ENCODE assay signal across 14 cellular contexts in the genomic region with DNA sequence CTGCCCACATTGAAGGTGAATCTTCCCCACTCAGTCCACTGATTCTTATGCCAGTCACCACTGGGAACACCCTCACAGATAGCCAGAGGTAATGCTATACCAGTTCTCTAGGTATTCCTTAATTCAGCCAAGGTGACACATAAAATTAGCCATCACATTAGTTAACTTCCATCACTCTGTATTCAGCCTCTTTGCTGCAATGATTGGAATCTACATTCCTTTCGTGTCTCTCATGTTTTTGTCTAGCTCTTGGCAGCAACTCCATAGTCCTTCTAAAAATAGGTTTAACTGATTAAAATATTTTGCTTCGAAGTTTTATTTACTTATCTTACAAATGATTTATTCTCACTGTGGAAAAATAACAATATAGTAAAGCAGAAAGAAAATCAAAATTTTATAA. TPM values are rescaled to one million over a fixed set of nuclear protein-coding genes. Genes with fewer than 3 reads are reported as not detected.
DNase-seq lines count a peak whose midpoint lies in the region; ATAC-seq and TF ChIP-seq lines count a peak whose summit lies in the region.
"Had no signal": no experiment of that assay in that cellular context is flagged by ENCODE, and none has a peak within 500 bp of the region (broad histone marks: within the 10 kb centered on the region; RNA-seq: fewer than 3 reads in every experiment).

No MANE protein-coding gene starts in this region.

- ATAC-seq in body of pancreas, result peak; percentile 59
- ATAC-seq in right cardiac atrium, result peak; percentile 14 to 65
- ATAC-seq in upper lobe of right lung, result peak; percentile 54
- ATAC-seq in HG03460 (IDR thresholded peaks at IDR 0.05; ENCODE audit: unreplicated experiment), result no peak
- ATAC-seq: naive thymus-derived CD4-positive, alpha-beta T cell had no signal

- no peak overlapping the region for H3K27ac ChIP-seq in mammary epithelial cell (ENCODE audit: insufficient read depth, low read depth, low read length)
- H3K27ac ChIP-seq in body of pancreas, result peak overlapping the region in 2 of 4 donors; percentile 38
- peak overlapping the region; percentile 56 for H3K27ac ChIP-seq in right cardiac atrium (ENCODE audit: low read length)
- H3K27ac ChIP-seq in upper lobe of right lung, result no peak overlapping the region
- H3K27ac ChIP-seq: 22Rv1 had no signal

- in situ Hi-C loops in mammary epithelial cell (cut with MboI; ENCODE audit: low sequenced_read_pairs in 2 of 2), result no loop called here

- intact Hi-C loops in mammary epithelial cell (cut with micrococcal nuclease) (no loop called here), MCF 10A (cut with micrococcal nuclease) (no loop called here), body of pancreas (cut with DNase I) (no loop called here), right cardiac atrium (cut with DNase I) (no loop called here), upper lobe of right lung (cut with DNase I) (no loop called here)

- no peaks in the 10 kb centered on the region for H3K9me3 Mint-ChIP-seq in MCF 10A (ENCODE audit: unreplicated experiment)
- H3K9me3 Mint-ChIP-seq: activated CD4-positive, alpha-beta memory T cell treated with anti-CD3 and anti-CD28 coated beads, Interleukin-2, amount 10 ng/mL, durations not matched to agents 7 days and 5 days had no signal

- H3K27me3 Mint-ChIP-seq in MCF 10A (ENCODE audit: insufficient read depth, unreplicated experiment), result peaks cover 20% of the 10 kb centered on the region

- CTCF ChIA-PET in mammary epithelial cell (lab: Charles Lee; ENCODE audit: low non-redundant PET) (no interaction called here), MCF 10A (lab: Yijun Ruan, JAX) (interaction anchor here (0.8 to 1.7 kb wide), 2 partner anchors 49 to 65 kb away, joined by 3 to 4 read pairs; no protein-coding TSS in a partner anchor)

- H3K4me3 Mint-ChIP-seq in MCF 10A (ENCODE audit: unreplicated experiment), result no peak overlapping the region
- H3K4me3 Mint-ChIP-seq: activated CD4-positive, alpha-beta memory T cell treated with anti-CD3 and anti-CD28 coated beads, Interleukin-2, amount 10 ng/mL, durations not matched to agents 7 days and 5 days; naive thymus-derived CD4-positive, alpha-beta T cell had no signal

- no peak overlapping the region for H2AFZ ChIP-seq in mammary epithelial cell (ENCODE audit: low read depth, low read length)

- H3K79me2 ChIP-seq in mammary epithelial cell (ENCODE audit: insufficient read depth, low read length), result no peaks in the 10 kb centered on the region

- H3K4me3 ChIP-seq in mammary epithelial cell (replicated peaks in 1 of 3; ENCODE audit: insufficient read depth in 1 of 3, low read depth in 2 of 3, low read length in 3 of 3) (no peak overlapping the region), body of pancreas (no peak overlapping the region), right cardiac atrium (ENCODE audit: low read length) (no peak overlapping the region), upper lobe of right lung (no peak overlapping the region)

- no peak overlapping the region for H3K9ac ChIP-seq in mammary epithelial cell (ENCODE audit: insufficient read depth, low read length)

- H3K27me3 ChIP-seq in mammary epithelial cell (ENCODE audit: insufficient read depth, low read length) (no peaks in the 10 kb centered on the region), body of pancreas (no peaks in the 10 kb centered on the region), right cardiac atrium (ENCODE audit: control insufficient read depth, insufficient read depth) (no peaks in the 10 kb centered on the region), upper lobe of right lung (no peaks in the 10 kb centered on the region)

- dilution Hi-C loops in mammary epithelial cell (cut with HindIII; ENCODE audit: low sequenced_read_pairs), result no loop called here

- no peaks in the 10 kb centered on the region for H3K36me3 Mint-ChIP-seq in MCF 10A (ENCODE audit: insufficient read depth, unreplicated experiment)
- H3K36me3 Mint-ChIP-seq: naive thymus-derived CD4-positive, alpha-beta T cell had no signal

- H3K9me3 ChIP-seq in mammary epithelial cell (replicated peaks; ENCODE audit: insufficient read depth, low read length) (no peaks in the 10 kb centered on the region), body of pancreas (no peaks in the 10 kb centered on the region), right cardiac atrium (ENCODE audit: control insufficient read depth, low read length) (no peaks in the 10 kb centered on the region), upper lobe of right lung (no peaks in the 10 kb centered on the region)

- no peaks in the 10 kb centered on the region for H3K36me3 ChIP-seq in mammary epithelial cell (ENCODE audit: insufficient read depth, low read length)
- H3K36me3 ChIP-seq in body of pancreas (replicated peaks in 1 of 2; ENCODE audit: insufficient read depth in 1 of 2, low read depth in 2 of 2), result no peaks in the 10 kb centered on the region
- no peaks in the 10 kb centered on the region for H3K36me3 ChIP-seq in upper lobe of right lung

- DNase-seq in mammary epithelial cell, result peak; percentile 12
- no peak for DNase-seq in MCF 10A (ENCODE audit: unreplicated experiment)
- DNase-seq in body of pancreas, result no peak
- no peak for DNase-seq in right cardiac atrium
- no peak for DNase-seq in upper lobe of right lung
- DNase-seq in epidermal melanocyte (ENCODE audit: insufficient read length, low spot score), result no peak
- DNase-seq in NCI-H82 (lab: John Stamatoyannopoulos, UW), result no peak
- DNase-seq: activated CD4-positive, alpha-beta memory T cell treated with anti-CD3 and anti-CD28 coated beads, Interleukin-2, amount 10 ng/mL, durations not matched to agents 7 days and 5 days; amygdala; naive thymus-derived CD4-positive, alpha-beta T cell; NCI-H2107; stimulated activated CD4-positive, alpha-beta T cell treated with anti-CD3 and anti-CD28 coated beads, Interleukin-4, amount 100 ng/mL, for 1 hour had no signal

- H3K4me1 ChIP-seq in mammary epithelial cell (ENCODE audit: insufficient read depth, low read length) (no peaks in the 10 kb centered on the region), body of pancreas (peaks cover 6% of the 10 kb centered on the region), right cardiac atrium (ENCODE audit: control insufficient read depth, insufficient read depth, low read length) (peaks cover 4% of the 10 kb centered on the region), upper lobe of right lung (peaks cover 10% of the 10 kb centered on the region)

- TF ChIP-seq CTCF in mammary epithelial cell (conservative IDR thresholded peaks at IDR 0.05 in 1 of 2, IDR thresholded peaks at IDR 0.05 in 1 of 2; ENCODE audit: extremely low read depth in 1 of 2, insufficient read depth in 1 of 2, low read depth in 1 of 2, low read length in 2 of 2), result no peak
- no peak for TF ChIP-seq CTCF in MCF 10A (IDR thresholded peaks at IDR 0.05; ENCODE audit: unreplicated experiment)
- TF ChIP-seq CTCF in body of pancreas (IDR thresholded peaks at IDR 0.05), result no peak
- no peak for TF ChIP-seq CTCF in upper lobe of right lung (IDR thresholded peaks at IDR 0.05)

- no peak overlapping the region for H3K4me2 ChIP-seq in mammary epithelial cell (ENCODE audit: insufficient read depth, low read depth, low read length)

- no TSS peak for BruUV-seq in mammary epithelial cell (replicated peaks; lab: Mats Ljungman, UMichigan)
- no TSS peak for BruUV-seq in MCF 10A (replicated peaks; lab: Mats Ljungman, UMichigan)

- POLR2A ChIA-PET in MCF 10A (lab: Yijun Ruan, JAX), result interaction anchor here (1.1 to 1.6 kb wide), 5 partner anchors 9 to 35 kb away, joined by 3 to 9 read pairs (median 5); partner anchors contain the start of gene RNF20

- no peak for TF ChIP-seq POLR2A in body of pancreas (IDR thresholded peaks at IDR 0.05)

- no peak overlapping the region for H3K27ac Mint-ChIP-seq in MCF 10A (ENCODE audit: low read depth, unreplicated experiment)
- H3K27ac Mint-ChIP-seq: activated CD4-positive, alpha-beta memory T cell treated with anti-CD3 and anti-CD28 coated beads, Interleukin-2, amount 10 ng/mL, durations not matched to agents 7 days and 5 days; naive thymus-derived CD4-positive, alpha-beta T cell had no signal

- 0% methylated on average over 2 of the region's 2 CpGs for whole genome bisulfite sequencing in mammary epithelial cell (ENCODE audit: low coverage, missing lambda C conversion rate)
- 11 to 13% methylated on average over 2 of the region's 2 CpGs for WGBS in body of pancreas, 2 donors
- WGBS in right cardiac atrium, result 12% methylated on average over 2 of the region's 2 CpGs

- no peaks in the 10 kb centered on the region for H4K20me1 ChIP-seq in mammary epithelial cell (ENCODE audit: insufficient read depth, low read length)

- peaks cover 9% of the 10 kb centered on the region for H3K4me1 Mint-ChIP-seq in MCF 10A (ENCODE audit: insufficient read depth, unreplicated experiment)

RNA-seq across cellular contexts. Expression of gene RNF20, which starts 19.6 kb away (rescaled TPM):
- total RNA-seq in mammary epithelial cell (10 to 100 TPM; 24.8 to 35.2 TPM), MCF 10A (2022) (38.4 and 41.6 TPM in 2 replicates), body of pancreas (10 to 100 TPM; 17.5 to 21.3 TPM), right cardiac atrium (10 to 100 TPM; 49.1 to 59.5 (median 51.6) TPM), upper lobe of right lung (48.1 TPM)
- polyA plus RNA-seq in mammary epithelial cell (12.5 TPM), right cardiac atrium (17.9 TPM)
- 111 TPM for polyA minus RNA-seq in mammary epithelial cell
